Comparison of ENCODE assay signal across 8 cellular contexts in the genomic region with DNA sequence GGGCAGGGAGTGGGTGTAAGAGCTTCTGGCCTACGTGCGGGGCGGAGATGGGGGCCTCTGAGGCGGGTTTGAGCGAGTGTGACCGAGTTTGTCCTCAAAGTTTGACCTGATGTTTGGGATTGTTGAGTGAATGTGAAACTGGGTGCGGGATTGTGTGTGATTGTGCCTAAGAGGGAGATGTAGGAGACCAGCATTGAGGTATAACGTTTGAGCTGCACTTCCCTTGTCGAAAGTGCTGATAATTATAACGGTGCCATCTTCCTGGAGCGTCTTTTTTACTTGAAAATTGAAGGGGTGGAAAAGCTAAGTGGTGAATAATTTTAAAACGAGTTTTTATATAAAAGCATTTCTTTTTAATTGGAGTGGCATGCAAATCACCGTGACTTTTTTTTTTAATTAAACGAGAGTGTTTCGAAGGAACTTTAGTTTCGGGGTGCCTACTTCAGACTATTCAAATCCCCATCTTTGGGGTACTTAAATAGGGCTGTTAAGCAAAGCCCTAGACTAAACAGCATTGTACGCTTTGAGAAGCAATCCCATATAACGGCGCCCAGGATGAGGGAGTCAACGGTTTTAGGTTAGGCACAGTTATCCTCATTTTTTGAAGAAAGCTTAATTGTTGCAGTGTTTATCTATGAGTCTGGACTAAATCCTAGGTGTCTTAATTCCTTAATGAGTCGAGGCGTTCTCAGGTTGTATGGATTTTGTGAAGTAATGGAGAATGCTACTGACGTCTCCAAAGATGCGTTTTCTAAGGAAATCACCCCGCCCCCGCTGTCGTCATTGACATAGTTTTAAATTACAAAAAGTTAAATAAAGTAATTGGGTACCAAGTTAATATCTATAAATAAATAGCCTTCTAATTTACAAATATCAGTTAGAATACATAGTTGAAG. TPM values are rescaled to one million over a fixed set of nuclear protein-coding genes. Genes with fewer than 3 reads are reported as not detected.
DNase-seq lines count a peak whose midpoint lies in the region; ATAC-seq, FAIRE-seq and TF ChIP-seq lines count a peak whose summit lies in the region.

No MANE protein-coding gene starts in this region.

- H3K9me3 ChIP-seq in heart left ventricle (no peaks in the 10 kb centered on the region), kidney (ENCODE audit: control insufficient read depth in 1 of 2, low read length in 2 of 2) (no peaks in the 10 kb centered on the region), subcutaneous abdominal adipose tissue (ENCODE audit: control insufficient read depth in 5 of 5, low read length in 5 of 5) (no peaks in the 10 kb centered on the region)

- H3K4me3 ChIP-seq in heart left ventricle (peak overlapping the region; percentile 54 to 92 (median 75)), NB4 (ENCODE audit: low read depth, low read length) (peak overlapping the region; percentile 99), kidney (ENCODE audit: low read length in 2 of 2) (peak overlapping the region; percentile 91 to 95), subcutaneous abdominal adipose tissue (ENCODE audit: low read depth in 1 of 5, low read length in 5 of 5) (peak overlapping the region; percentile 63 to 98 (median 92))

- TF ChIP-seq CTCF in heart left ventricle (IDR thresholded peaks at IDR 0.05) (peak in 1 of 12 donors; percentile 2), NB4 (IDR thresholded peaks at IDR 0.05; ENCODE audit: low read depth, low read length) (no peak), kidney (IDR thresholded peaks at IDR 0.05; ENCODE audit: borderline replicate concordance, extremely low read depth, insufficient read depth) (no peak)

- ATAC-seq in heart left ventricle = no peak
- no peak for ATAC-seq in left ventricle myocardium superior

- peak overlapping the region; percentile 62 to 98 (median 96) for H3K27ac ChIP-seq in heart left ventricle
- H3K27ac ChIP-seq in kidney (ENCODE audit: low read depth in 2 of 2, low read length in 2 of 2) = peak overlapping the region; percentile 94 to 97
- peak overlapping the region; percentile 98 for H3K27ac ChIP-seq in subcutaneous abdominal adipose tissue (ENCODE audit: low read depth, low read length)

- intact Hi-C loops in heart left ventricle (cut with DNase I) = loop anchor here in 2 of 10 donors (10.0 kb wide), 1 partner anchor 269 kb away; the partner anchor contains the start of gene ZNF566 (in 2 of the 2)
- intact Hi-C loops in left ventricle myocardium superior (cut with micrococcal nuclease) = no loop called here
- intact Hi-C loops in kidney (cut with DNase I) = no loop called here

- H3K27me3 ChIP-seq in heart left ventricle (no peaks in the 10 kb centered on the region), subcutaneous abdominal adipose tissue (ENCODE audit: control insufficient read depth in 5 of 5, insufficient read depth in 4 of 5, low read length in 5 of 5) (no peaks in the 10 kb centered on the region)

- H3K36me3 ChIP-seq in heart left ventricle = peaks cover 0 to 19% (median 11%) of the 10 kb centered on the region in 9 donors
- H3K36me3 ChIP-seq in kidney (ENCODE audit: control insufficient read depth in 1 of 2, insufficient read depth in 2 of 2, low read length in 2 of 2) = no peaks in the 10 kb centered on the region
- H3K36me3 ChIP-seq in subcutaneous abdominal adipose tissue (ENCODE audit: control insufficient read depth in 5 of 5, insufficient read depth in 5 of 5, low read length in 5 of 5) = peaks cover 0 to 10% (median 2%) of the 10 kb centered on the region in 5 donors

- TF ChIP-seq POLR2A in heart left ventricle (IDR thresholded peaks at IDR 0.05) (no peak), NB4 (IDR thresholded peaks at IDR 0.05; ENCODE audit: extremely low read depth, insufficient read length) (no peak)

- H3K4me1 ChIP-seq in heart left ventricle (peaks cover 0 to 34% (median 15%) of the 10 kb centered on the region in 12 donors), kidney (ENCODE audit: control insufficient read depth in 1 of 2, insufficient read depth in 1 of 2, low read depth in 1 of 2, low read length in 2 of 2) (peaks cover 4 to 8% of the 10 kb centered on the region in 2 donors), subcutaneous abdominal adipose tissue (ENCODE audit: control insufficient read depth in 5 of 5, insufficient read depth in 5 of 5, low read length in 5 of 5) (peaks cover 3 to 23% (median 19%) of the 10 kb centered on the region in 5 donors)

- DNase-seq in heart left ventricle = no peak
- no peak for DNase-seq in left ventricle myocardium superior
- peak; percentile 25 for DNase-seq in NB4 (ENCODE audit: low read depth)
- DNase-seq in amniotic stem cell (lab: John Stamatoyannopoulos, UW) = peak; percentile 9
- DNase-seq in kidney = no peak
- DNase-seq in HK-2 (ENCODE audit: unreplicated experiment) = no peak
- no peak for DNase-seq in HuH-7.5 (ENCODE audit: low spot score)

- WGBS in heart left ventricle, 4 donors = 1 to 2% (median 1%) methylated on average over 27 of the region's 27 CpGs

- H3K9ac ChIP-seq in kidney (ENCODE audit: low read length in 2 of 2) (peak overlapping the region; percentile 70 to 87), subcutaneous abdominal adipose tissue (ENCODE audit: low read length in 5 of 5) (peak overlapping the region; percentile 75 to 98 (median 90))

- no peak for FAIRE-seq in kidney (lab: Jason Lieb, UNC)

RNA-seq across cellular contexts. Expression of gene ZNF146, which starts 0.6 kb away (rescaled TPM):
- 10 to 100 TPM; 28.2 to 53.7 (median 35.1) TPM for total RNA-seq in heart left ventricle
- 10 to 100 TPM; 14.1 to 41.1 TPM for polyA plus RNA-seq in heart left ventricle
- 29.1 TPM for total RNA-seq in left ventricle myocardium superior
- 50.8 TPM for total RNA-seq in kidney
- 21.0 TPM for polyA plus RNA-seq in kidney (ENCODE audit: insufficient read depth, low read depth, low replicate concordance)

RNA-seq across cellular contexts. Expression of gene ZNF565, which starts 1.1 kb away (rescaled TPM):
- total RNA-seq in heart left ventricle = 1 to 10 TPM; 2.3 to 4.3 (median 3.0) TPM
- polyA plus RNA-seq in heart left ventricle = 1 to 10 TPM; 2.6 to 3.6 TPM
- 4.6 TPM for total RNA-seq in left ventricle myocardium superior
- total RNA-seq in kidney = 4.6 TPM
- polyA plus RNA-seq in kidney (ENCODE audit: insufficient read depth, low read depth, low replicate concordance) = 1.5 TPM

Comparison
In these comparisons a context has a peak if more than half of its experiments do, and no peak if none do; other contexts are left out.
1. DNase-seq: peak in NB4 (single experiment) and amniotic stem cell (single experiment); none in heart left ventricle (0 of 5), left ventricle myocardium superior (single experiment), kidney (single experiment), HK-2 (single experiment) and HuH-7.5 (single experiment).
2. Peak in every context shown above with its lines, with median percentiles within 50 percentile points of each other: H3K27ac ChIP-seq and H3K4me3 ChIP-seq.